17 cellular contexts compared by ENCODE assay signal in the genomic region with DNA sequence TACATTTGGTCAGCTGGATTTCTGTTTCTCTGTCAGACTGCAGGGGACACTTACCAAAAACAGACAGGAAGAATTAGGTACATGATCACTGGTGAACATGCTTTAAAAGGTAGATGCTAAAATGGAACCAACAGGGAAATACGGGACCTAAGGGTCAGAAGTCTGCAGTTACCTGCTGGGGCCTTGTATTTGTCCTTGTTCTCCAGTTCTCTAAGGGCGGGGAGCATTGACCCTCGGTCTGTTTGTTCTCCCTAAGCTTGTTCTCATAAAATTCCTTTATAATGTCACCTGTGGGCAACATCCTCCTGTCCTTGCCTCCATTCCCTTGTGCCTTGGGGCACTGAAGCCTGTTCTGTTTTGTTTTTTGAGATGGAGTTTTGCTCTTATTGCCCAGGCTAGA. TPM values are rescaled to one million over a fixed set of nuclear protein-coding genes. Genes with fewer than 3 reads are reported as not detected.
DNase-seq lines count a peak whose midpoint lies in the region; ATAC-seq, FAIRE-seq and TF ChIP-seq lines count a peak whose summit lies in the region.
"Had no signal": no experiment of that assay in that cellular context is flagged by ENCODE, and none has a peak within 500 bp of the region (broad histone marks: within the 10 kb centered on the region; RNA-seq: fewer than 3 reads in every experiment).

No MANE protein-coding gene starts in this region.

- WGBS in HepG2 (ENCODE audit: low lambda C conversion rate) = 3% methylated on average over 3 of the region's 3 CpGs
- WGBS in prostate gland = 51% methylated on average over 3 of the region's 3 CpGs

- intact Hi-C loops in HepG2 (cut with micrococcal nuclease; ENCODE audit: unreplicated experiment) = no loop called here
- intact Hi-C loops in prostate gland (cut with DNase I) = no loop called here
- intact Hi-C loops in breast epithelium (cut with DNase I; ENCODE audit: low total_unique reads) = no loop called here

- peak overlapping the region in 8 of 11 experiments; percentile 76 to 92 (median 84); a peak in 14 of 22 replicates for H3K27ac ChIP-seq in BLaER1 treated with 17β-estradiol and CSF1 and Interleukin-3, amounts not matched to agents 10 nM and 100 nM
- H3K27ac ChIP-seq in HL-60 (replicated peaks) (peak overlapping the region; percentile 99), HepG2 (ENCODE audit: extremely low read length, insufficient read depth, low read length) (no peak overlapping the region), prostate gland (peak overlapping the region; percentile 73 to 83), breast epithelium (no peak overlapping the region)

- peak; percentile 80 for ATAC-seq in HepG2
- ATAC-seq in GM18505 (IDR thresholded peaks at IDR 0.05; ENCODE audit: unreplicated experiment) = no peak
- ATAC-seq: HCT116 had no signal

- no peak for DNase-seq in HL-60 (ENCODE audit: low read depth in 1 of 2, low spot score in 1 of 2)
- DNase-seq in HepG2 (ENCODE audit: low spot score) = no peak
- DNase-seq in prostate gland (ENCODE audit: low spot score) = peak; percentile 55
- DNase-seq in inferior parietal cortex (ENCODE audit: extremely low spot score) = no peak
- DNase-seq in breast epithelium (ENCODE audit: low spot score in 2 of 2) = no peak
- DNase-seq: ACHN; C1 segment of cervical spinal cord; CD8-positive, alpha-beta memory T cell; GF-D8; IMR-90; KG1 had no signal

- H3K9me3 ChIP-seq in BLaER1 treated with 17β-estradiol and CSF1 and Interleukin-3, amounts not matched to agents 10 nM and 100 nM (replicated peaks in 1 of 11) = peaks cover 0 to 10% (median 0%) of the 10 kb centered on the region in 11 experiments; a peak in 4 of 22 replicates
- 0 out of 2 replicates have a peak, but pooled peaks cover 7% of the 10 kb centered on the region for H3K9me3 ChIP-seq in HepG2 (ENCODE audit: low read length)
- H3K9me3 ChIP-seq in prostate gland = no peaks in the 10 kb centered on the region
- H3K9me3 ChIP-seq in breast epithelium = no peaks in the 10 kb centered on the region
- H3K9me3 ChIP-seq: Caco-2 had no signal

- TF ChIP-seq RAD21 in HepG2 (CRISPR knock-in tag; IDR thresholded peaks at IDR 0.05) = no peak

- no peak for TF ChIP-seq POLR2A in HepG2 (IDR thresholded peaks at IDR 0.05; ENCODE audit: insufficient read depth in 1 of 2, low read depth in 2 of 2, low read length in 2 of 2)
- no peak for TF ChIP-seq POLR2A in prostate gland (IDR thresholded peaks at IDR 0.05)
- TF ChIP-seq POLR2A in GM18505 (IDR thresholded peaks at IDR 0.05; ENCODE audit: borderline replicate concordance, extremely low read depth, insufficient read depth, insufficient read length) = no peak
- TF ChIP-seq POLR2A in breast epithelium (IDR thresholded peaks at IDR 0.05) = no peak

- FAIRE-seq in HepG2 (lab: Jason Lieb, UNC) = no peak
- FAIRE-seq: H54 had no signal

- peaks cover 5 to 69% (median 51%) of the 10 kb centered on the region in 10 experiments; a peak in 19 of 20 replicates for H3K4me1 ChIP-seq in BLaER1 treated with 17β-estradiol and CSF1 and Interleukin-3, amounts not matched to agents 10 nM and 100 nM
- H3K4me1 ChIP-seq in HepG2 (ENCODE audit: insufficient read depth, low read length) (peaks cover 55% of the 10 kb centered on the region), prostate gland (replicated peaks) (no peaks in the 10 kb centered on the region), breast epithelium (no peaks in the 10 kb centered on the region)

- no peaks in the 10 kb centered on the region for H3K27me3 ChIP-seq in BLaER1 treated with 17β-estradiol and CSF1 and Interleukin-3, amounts not matched to agents 10 nM and 100 nM
- no peaks in the 10 kb centered on the region for H3K27me3 ChIP-seq in HL-60 (ENCODE audit: insufficient read depth, poor library complexity, severe bottlenecking)
- H3K27me3 ChIP-seq in HepG2 (ENCODE audit: control insufficient read depth in 1 of 2, insufficient read depth in 2 of 2, low read length in 2 of 2) = no peaks in the 10 kb centered on the region; a peak in 1 of 5 replicates
- H3K27me3 ChIP-seq in prostate gland (replicated peaks; ENCODE audit: insufficient read depth) = no peaks in the 10 kb centered on the region
- no peaks in the 10 kb centered on the region for H3K27me3 ChIP-seq in breast epithelium

- H3K9ac ChIP-seq in BLaER1 treated with 17β-estradiol and CSF1 and Interleukin-3, amounts not matched to agents 10 nM and 100 nM = peak overlapping the region in 3 of 11 experiments; percentile 1 to 72 (median 69); a peak in 5 of 22 replicates
- H3K9ac ChIP-seq in HepG2 (ENCODE audit: insufficient read depth, low read depth, low read length) = no peak overlapping the region

- H3K36me3 ChIP-seq in BLaER1 treated with 17β-estradiol and CSF1 and Interleukin-3, amounts not matched to agents 10 nM and 100 nM = no peaks in the 10 kb centered on the region; a peak in 1 of 22 replicates
- no peaks in the 10 kb centered on the region for H3K36me3 ChIP-seq in HepG2 (replicated peaks in 1 of 2; ENCODE audit: control insufficient read depth in 1 of 2, insufficient read depth in 2 of 2, low read length in 2 of 2)
- H3K36me3 ChIP-seq in prostate gland = no peaks in the 10 kb centered on the region
- H3K36me3 ChIP-seq in breast epithelium = no peaks in the 10 kb centered on the region

- H2AFZ ChIP-seq in HepG2 (ENCODE audit: low read length) = no peak overlapping the region

- no peaks in the 10 kb centered on the region for H3K79me2 ChIP-seq in HepG2 (ENCODE audit: insufficient read depth, low read length)

- in situ Hi-C loops in HepG2 (cut with HindIII; ENCODE audit: extremely low pct_ligation_motif_present, low pct_unique_long_range_greater_than_20kb) = no loop called here

- TF ChIP-seq CTCF in HL-60 (IDR thresholded peaks at IDR 0.05; ENCODE audit: insufficient read depth, low read length) (no peak), HepG2 (CRISPR knock-in tag; IDR thresholded peaks at IDR 0.05) (no peak), prostate gland (IDR thresholded peaks at IDR 0.05) (no peak), breast epithelium (IDR thresholded peaks at IDR 0.05) (no peak)

- POLR2A ChIA-PET in HepG2 (lab: Yijun Ruan, JAX) = interaction anchor here (1.0 kb wide), 2 partner anchors 11 to 23 kb away, joined by 3 read pairs; no protein-coding TSS in a partner anchor

- no peaks in the 10 kb centered on the region for H4K20me1 ChIP-seq in BLaER1 treated with 17β-estradiol and CSF1 and Interleukin-3, amounts not matched to agents 10 nM and 100 nM
- no peaks in the 10 kb centered on the region for H4K20me1 ChIP-seq in HepG2 (ENCODE audit: insufficient read depth, low read length)

- TF ChIP-seq EP300 in HepG2 (IDR thresholded peaks at IDR 0.05; ENCODE audit: low read depth in 2 of 2, low read length in 2 of 2) (peak in 1 of 2 experiments; percentile 51; a peak in 1 of 4 replicates), HepG2 (CRISPR knock-in tag; IDR thresholded peaks at IDR 0.05; ENCODE audit: borderline replicate concordance) (no peak)

- no peak overlapping the region for H3K4me3 ChIP-seq in BLaER1 treated with 17β-estradiol and CSF1 and Interleukin-3, amounts not matched to agents 10 nM and 100 nM
- no peak overlapping the region for H3K4me3 ChIP-seq in HL-60 (replicated peaks; ENCODE audit: insufficient read depth, low read length)
- H3K4me3 ChIP-seq in HepG2 (replicated peaks in 1 of 3; ENCODE audit: insufficient read depth in 1 of 3, low read depth in 2 of 3, low read length in 3 of 3) = peak overlapping the region in 1 of 3 experiments; percentile 1; a peak in 1 of 6 replicates
- H3K4me3 ChIP-seq in prostate gland = no peak overlapping the region
- no peak overlapping the region for H3K4me3 ChIP-seq in breast epithelium

- H3K4me2 ChIP-seq in BLaER1 treated with 17β-estradiol and CSF1 and Interleukin-3, amounts not matched to agents 10 nM and 100 nM = peak overlapping the region in 3 of 11 experiments; percentile 7 to 74 (median 62); a peak in 6 of 22 replicates
- H3K4me2 ChIP-seq in HepG2 (ENCODE audit: low read depth, low read length) = peak overlapping the region; percentile 38

- CTCF ChIA-PET in HepG2 (lab: Yijun Ruan, JAX; ENCODE audit: low intra/inter-chr PET ratio, low total read pairs) = no interaction called here

- no TSS peak for BruUV-seq in HepG2 (replicated peaks; lab: Mats Ljungman, UMichigan)

RNA-seq across cellular contexts. Expression of a gene that starts 29.8 kb away (rescaled TPM):
- total RNA-seq in HepG2 (2016; rRNA removed; fragmentation: Illumina TruSeq; extraction: Trizol) (not detected in 2 replicates), prostate gland (1,000 to 10,000 TPM; 1,381 to 2,749 TPM), breast epithelium (1 to 10 TPM in 2 of 3 donors, not detected in 1; 4.0 to 7.2 TPM)
- total RNA-seq in HepG2 (2016; cell fraction: cytosol; rRNA removed; fragmentation: Illumina TruSeq; extraction: Trizol; ENCODE audit: low read depth) = not detected in 2 replicates
- not detected in 2 replicates for total RNA-seq in HepG2 (2016; cell fraction: insoluble cytoplasmic fraction; rRNA removed; fragmentation: Illumina TruSeq; extraction: Trizol)
- total RNA-seq in HepG2 (2016; cell fraction: membrane; rRNA removed; fragmentation: Illumina TruSeq; extraction: Trizol) = not detected in 2 replicates
- total RNA-seq in HepG2 (2016; cell fraction: nucleus; rRNA removed; fragmentation: Illumina TruSeq; extraction: Trizol) = not detected in 2 replicates
- polyA plus RNA-seq in HepG2 (2011; rRNA removed) = 0.84 and 1.3 TPM in 2 replicates
- polyA plus RNA-seq in HepG2 (2011; cell fraction: cytosol; rRNA removed) = not detected in 2 replicates
- polyA plus RNA-seq in HepG2 (2011; cell fraction: nucleus; rRNA removed) = not detected in 2 replicates
- polyA plus RNA-seq in HepG2 (2012) = 4.1 and 8.1 TPM in 2 replicates
- not detected in 2 replicates for polyA plus RNA-seq in HepG2 (2016; cell fraction: cytosol; fragmentation: Illumina TruSeq; extraction: Trizol; ENCODE audit: low read depth)
- polyA plus RNA-seq in HepG2 (2016; cell fraction: insoluble cytoplasmic fraction; fragmentation: Illumina TruSeq; extraction: Trizol; ENCODE audit: low read depth) = not detected in 2 replicates
- not detected in 2 replicates for polyA plus RNA-seq in HepG2 (2016; cell fraction: membrane; fragmentation: Illumina TruSeq; extraction: Trizol; ENCODE audit: low read depth)
- not detected in 2 replicates for polyA plus RNA-seq in HepG2 (2016; cell fraction: nucleus; fragmentation: Illumina TruSeq; extraction: Trizol; ENCODE audit: insufficient read depth, low read depth)
- not detected in 2 replicates for polyA minus RNA-seq in HepG2 (2011; rRNA and poly(A)+ RNA removed; ENCODE audit: low replicate concordance)
- polyA minus RNA-seq in HepG2 (2011; cell fraction: cytosol; rRNA and poly(A)+ RNA removed) = not detected in 2 replicates
- polyA minus RNA-seq in HepG2 (2011; cell fraction: nucleus; rRNA and poly(A)+ RNA removed) = not detected in 2 replicates
- total RNA-seq: A172; CD8-positive, alpha-beta memory T cell; IMR-90 had no signal
- polyA plus RNA-seq: CD8-positive, alpha-beta memory T cell; IMR-90 had no signal

RNA-seq across cellular contexts. Expression of a gene that starts 45.4 kb away (rescaled TPM):
- 306 and 519 TPM in 2 replicates for total RNA-seq in HepG2 (2016; rRNA removed; fragmentation: Illumina TruSeq; extraction: Trizol)
- 41.5 and 47.9 TPM in 2 replicates for total RNA-seq in HepG2 (2016; cell fraction: cytosol; rRNA removed; fragmentation: Illumina TruSeq; extraction: Trizol; ENCODE audit: low read depth)
- total RNA-seq in HepG2 (2016; cell fraction: insoluble cytoplasmic fraction; rRNA removed; fragmentation: Illumina TruSeq; extraction: Trizol) = 301 and 511 TPM in 2 replicates
- 139 and 156 TPM in 2 replicates for total RNA-seq in HepG2 (2016; cell fraction: membrane; rRNA removed; fragmentation: Illumina TruSeq; extraction: Trizol)
- 164 and 168 TPM in 2 replicates for total RNA-seq in HepG2 (2016; cell fraction: nucleus; rRNA removed; fragmentation: Illumina TruSeq; extraction: Trizol)
- polyA plus RNA-seq in HepG2 (2011; rRNA removed) = 324 and 400 TPM in 2 replicates
- polyA plus RNA-seq in HepG2 (2011; cell fraction: cytosol; rRNA removed) = 198 and 289 TPM in 2 replicates
- polyA plus RNA-seq in HepG2 (2011; cell fraction: nucleus; rRNA removed) = 115 and 150 TPM in 2 replicates
- 250 and 343 TPM in 2 replicates for polyA plus RNA-seq in HepG2 (2012)
- 15.2 and 17.3 TPM in 2 replicates for polyA plus RNA-seq in HepG2 (2016; cell fraction: cytosol; fragmentation: Illumina TruSeq; extraction: Trizol; ENCODE audit: low read depth)
- polyA plus RNA-seq in HepG2 (2016; cell fraction: insoluble cytoplasmic fraction; fragmentation: Illumina TruSeq; extraction: Trizol; ENCODE audit: low read depth) = 352 and 368 TPM in 2 replicates
- polyA plus RNA-seq in HepG2 (2016; cell fraction: membrane; fragmentation: Illumina TruSeq; extraction: Trizol; ENCODE audit: low read depth) = 48.5 and 57.6 TPM in 2 replicates
- 161 and 162 TPM in 2 replicates for polyA plus RNA-seq in HepG2 (2016; cell fraction: nucleus; fragmentation: Illumina TruSeq; extraction: Trizol; ENCODE audit: insufficient read depth, low read depth)
- 203 and 487 TPM in 2 replicates for polyA minus RNA-seq in HepG2 (2011; rRNA and poly(A)+ RNA removed; ENCODE audit: low replicate concordance)
- polyA minus RNA-seq in HepG2 (2011; cell fraction: cytosol; rRNA and poly(A)+ RNA removed) = 356 and 419 TPM in 2 replicates
- polyA minus RNA-seq in HepG2 (2011; cell fraction: nucleus; rRNA and poly(A)+ RNA removed) = 163 and 303 TPM in 2 replicates
- total RNA-seq in prostate gland = 100 to 1,000 TPM; 131 to 434 TPM
- total RNA-seq in breast epithelium = 100 to 1,000 TPM; 121 to 200 (median 189) TPM

Comparison
In these comparisons a context has a peak if more than half of its experiments do, and no peak if none do; other contexts are left out.
1. H3K27ac ChIP-seq: peak in BLaER1 treated with 17β-estradiol and CSF1 and Interleukin-3, amounts not matched to agents 10 nM and 100 nM (8 of 11), HL-60 (single experiment) and prostate gland (2 of 2); none in HepG2 (single experiment) and breast epithelium (0 of 2).
2. RNA of a gene that starts 29.8 kb away (total RNA-seq): 1,381 to 2,749 TPM in prostate gland; 4.0 to 7.2 TPM in breast epithelium and not detected in HepG2; every median in the first group is over 100 times any median in the second.